ENCODE assay signal across 8 cellular contexts in the genomic region with DNA sequence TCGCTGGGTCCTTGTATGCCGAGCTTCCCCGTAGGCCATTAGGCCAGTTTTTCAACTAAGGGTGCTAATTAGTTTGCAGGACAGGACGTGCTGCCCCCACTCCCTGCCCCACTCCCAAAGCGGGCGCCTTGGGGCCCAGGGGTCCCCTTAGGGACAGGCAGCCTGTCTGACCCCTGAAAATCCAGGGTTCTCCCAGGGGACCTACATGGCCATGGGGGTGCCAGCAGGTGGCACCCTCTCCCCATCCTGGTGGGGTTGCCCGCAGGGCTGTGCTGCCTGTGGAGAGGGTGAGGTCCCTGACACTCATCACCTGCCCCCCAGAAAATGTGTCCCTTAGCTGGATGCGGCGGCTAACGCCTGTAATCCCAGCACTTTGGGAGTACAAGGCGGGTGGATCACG. TPM values are rescaled to one million over a fixed set of nuclear protein-coding genes. Genes with fewer than 3 reads are reported as not detected.
DNase-seq lines count a peak whose midpoint lies in the region; ATAC-seq, FAIRE-seq and TF ChIP-seq lines count a peak whose summit lies in the region.

No MANE protein-coding gene starts in this region.

- ATAC-seq in CD4-positive, alpha-beta T cell (ENCODE audit: poor library complexity), result peak; percentile 70
- ATAC-seq in HG03460 (IDR thresholded peaks at IDR 0.05; ENCODE audit: unreplicated experiment), result no peak
- no peak for ATAC-seq in HG03175 (IDR thresholded peaks at IDR 0.05; ENCODE audit: unreplicated experiment)

- H3K27me3 Mint-ChIP-seq in CD4-positive, alpha-beta T cell, result peaks cover 4% of the 10 kb centered on the region
- no peaks in the 10 kb centered on the region for H3K27me3 Mint-ChIP-seq in activated CD4-positive, alpha-beta T cell treated with anti-CD3 and anti-CD28 coated beads, Interleukin-2, amount 10 ng/mL, durations not matched to agents 24 days and 14 days
- no peaks in the 10 kb centered on the region for H3K27me3 Mint-ChIP-seq in neural crest cell (ENCODE audit: low read depth)

- no peak overlapping the region for H3K27ac Mint-ChIP-seq in CD4-positive, alpha-beta T cell
- H3K27ac Mint-ChIP-seq in activated CD4-positive, alpha-beta T cell treated with anti-CD3 and anti-CD28 coated beads, Interleukin-2, amount 10 ng/mL, durations not matched to agents 24 days and 14 days, result no peak overlapping the region
- H3K27ac Mint-ChIP-seq in neural crest cell (ENCODE audit: unreplicated experiment), result no peak overlapping the region

- H3K9me3 Mint-ChIP-seq in CD4-positive, alpha-beta T cell, result no peaks in the 10 kb centered on the region
- H3K9me3 Mint-ChIP-seq in activated CD4-positive, alpha-beta T cell treated with anti-CD3 and anti-CD28 coated beads, Interleukin-2, amount 10 ng/mL, durations not matched to agents 24 days and 14 days, result peaks cover 14% of the 10 kb centered on the region
- peaks cover 14% of the 10 kb centered on the region for H3K9me3 Mint-ChIP-seq in neural crest cell

- intact Hi-C loops in CD4-positive, alpha-beta T cell (cut with DNase I, micrococcal nuclease), result loop anchor here in 1 of 2 experiments (1.0 kb wide), 2 partner anchors 51 to 88 kb away; partner anchors contain the start of genes DNLZ and SNAPC4
- intact Hi-C loops in activated CD4-positive, alpha-beta T cell treated with anti-CD3 and anti-CD28 coated beads, Interleukin-2, amount 10 ng/mL, durations not matched to agents 24 days and 14 days (cut with micrococcal nuclease), result loop anchor here (1.0 kb wide), 1 partner anchor 88 kb away; the partner anchor contains the start of gene SNAPC4
- intact Hi-C loops in esophagus muscularis mucosa (cut with DNase I), result no loop called here

- 92% methylated on average over 7 of the region's 12 CpGs for WGBS in esophagus muscularis mucosa

- H3K36me3 Mint-ChIP-seq in CD4-positive, alpha-beta T cell (ENCODE audit: low read depth), result no peaks in the 10 kb centered on the region
- H3K36me3 Mint-ChIP-seq in activated CD4-positive, alpha-beta T cell treated with anti-CD3 and anti-CD28 coated beads, Interleukin-2, amount 10 ng/mL, durations not matched to agents 24 days and 14 days (ENCODE audit: low read depth), result no peaks in the 10 kb centered on the region
- H3K36me3 Mint-ChIP-seq in neural crest cell (ENCODE audit: low read depth), result no peaks in the 10 kb centered on the region

- H3K4me3 Mint-ChIP-seq in CD4-positive, alpha-beta T cell, result no peak overlapping the region
- no peak overlapping the region for H3K4me3 Mint-ChIP-seq in activated CD4-positive, alpha-beta T cell treated with anti-CD3 and anti-CD28 coated beads, Interleukin-2, amount 10 ng/mL, durations not matched to agents 24 days and 14 days
- H3K4me3 Mint-ChIP-seq in neural crest cell, result no peak overlapping the region

- DNase-seq in CD4-positive, alpha-beta T cell, result peak in 8 of 10 experiments; percentile 15 to 55 (median 30)
- DNase-seq in HTR-8/SVneo (ENCODE audit: insufficient read length, low spot score) (peak; percentile 86), esophagus muscularis mucosa (ENCODE audit: extremely low spot score) (no peak), neural crest cell (ENCODE audit: low read depth, low spot score) (no peak), GM12891 (ENCODE audit: insufficient read length, low spot score) (no peak)
- DNase-seq in activated CD4-positive, alpha-beta T cell treated with anti-CD3 and anti-CD28 coated beads, Interleukin-2, amount 10 ng/mL, durations not matched to agents 24 days and 14 days, result peak; percentile 80

- CTCF ChIA-PET in CD4-positive, alpha-beta T cell (lab: Charles Lee), result interaction anchor here (1.3 kb wide), 1 partner anchor 51 kb away, joined by 5 read pairs; the partner anchor contains the start of gene DNLZ

- H3K4me3 ChIP-seq in esophagus muscularis mucosa, result no peak overlapping the region

- POLR2A ChIA-PET in CD4-positive, alpha-beta T cell (lab: Charles Lee), result no interaction called here

- TF ChIP-seq EP300 in esophagus muscularis mucosa (IDR thresholded peaks at IDR 0.05), result no peak

- H3K27me3 ChIP-seq in CD4-positive, alpha-beta T cell (ENCODE audit: control insufficient read depth, insufficient read depth, low read length), result peaks cover 20% of the 10 kb centered on the region
- H3K27me3 ChIP-seq in esophagus muscularis mucosa, result peaks cover 0 to 40% (median 6%) of the 10 kb centered on the region in 4 donors

- no peak overlapping the region for H3K27ac ChIP-seq in CD4-positive, alpha-beta T cell (ENCODE audit: low read depth, low read length)
- H3K27ac ChIP-seq in esophagus muscularis mucosa (replicated peaks in 1 of 4), result no peak overlapping the region

- no peaks in the 10 kb centered on the region for H3K4me1 ChIP-seq in esophagus muscularis mucosa

- no peaks in the 10 kb centered on the region for H3K4me1 Mint-ChIP-seq in CD4-positive, alpha-beta T cell (ENCODE audit: low read depth)
- H3K4me1 Mint-ChIP-seq in activated CD4-positive, alpha-beta T cell treated with anti-CD3 and anti-CD28 coated beads, Interleukin-2, amount 10 ng/mL, durations not matched to agents 24 days and 14 days, result no peaks in the 10 kb centered on the region
- H3K4me1 Mint-ChIP-seq in neural crest cell, result peaks cover 5% of the 10 kb centered on the region

- peaks cover 3% of the 10 kb centered on the region for H3K9me3 ChIP-seq in CD4-positive, alpha-beta T cell (ENCODE audit: control insufficient read depth, low read length)
- H3K9me3 ChIP-seq in esophagus muscularis mucosa, result peaks cover 0 to 13% (median 8%) of the 10 kb centered on the region in 4 donors

- FAIRE-seq in HTR-8/SVneo (lab: Jason Lieb, UNC), result no peak
- FAIRE-seq in GM12891 (lab: Jason Lieb, UNC), result no peak

- no peak for TF ChIP-seq POLR2A in esophagus muscularis mucosa (IDR thresholded peaks at IDR 0.05; ENCODE audit: low read depth)
- TF ChIP-seq POLR2A in GM12891 (IDR thresholded peaks at IDR 0.05; ENCODE audit: low read depth, low read length), result no peak

- H3K36me3 ChIP-seq in esophagus muscularis mucosa, result no peaks in the 10 kb centered on the region

- peak; percentile 28 for TF ChIP-seq CTCF in CD4-positive, alpha-beta T cell (IDR thresholded peaks at IDR 0.05)
- TF ChIP-seq CTCF in esophagus muscularis mucosa (IDR thresholded peaks at IDR 0.05), result peak; percentile 49 to 60 (median 56)
- peak; percentile 60 for TF ChIP-seq CTCF in neural crest cell (conservative IDR thresholded peaks at IDR 0.05)

TF ChIP-seq in GM12891, 5 proteins besides CTCF, POLR2A, EP300 and RAD21:
- TF ChIP-seq PAX5 (IDR thresholded peaks at IDR 0.05; ENCODE audit: insufficient read depth, low read length, severe bottlenecking) (no peak), TAF1 (IDR thresholded peaks at IDR 0.05; ENCODE audit: low read depth, low read length) (no peak), SPI1 (IDR thresholded peaks at IDR 0.05; ENCODE audit: low read depth, low read length) (no peak), POU2F2 (IDR thresholded peaks at IDR 0.05; ENCODE audit: low read depth, low read length) (no peak), POLR2AphosphoS5 (IDR thresholded peaks at IDR 0.05; ENCODE audit: low read depth, low read length) (no peak)

RNA-seq across cellular contexts. Expression of gene CCDC187, which starts 8.5 kb away (rescaled TPM):
- not detected for total RNA-seq in CD4-positive, alpha-beta T cell
- not detected in 2 replicates for total RNA-seq in activated CD4-positive, alpha-beta T cell treated with anti-CD3 and anti-CD28 coated beads, Interleukin-2, amount 10 ng/mL, durations not matched to agents 24 days and 14 days
- total RNA-seq in esophagus muscularis mucosa, result not detected
- 0.07 TPM in 1 of 2 replicates, not detected in the other for total RNA-seq in neural crest cell
- polyA plus RNA-seq in GM12891 (2012; ENCODE audit: low read depth, missing spikeins), result 0.03 TPM

RNA-seq across cellular contexts. Expression of gene GPSM1, which starts 14.9 kb away (rescaled TPM):
- 1 to 10 TPM; 7.7 to 8.6 TPM for total RNA-seq in CD4-positive, alpha-beta T cell
- 19.2 and 20.5 TPM in 2 replicates for total RNA-seq in activated CD4-positive, alpha-beta T cell treated with anti-CD3 and anti-CD28 coated beads, Interleukin-2, amount 10 ng/mL, durations not matched to agents 24 days and 14 days
- total RNA-seq in esophagus muscularis mucosa, result 10 to 100 TPM in 3 of 4 donors, 1 to 10 TPM in 1; 8.3 to 18.5 (median 16.3) TPM
- total RNA-seq in neural crest cell, result 50.8 and 56.7 TPM in 2 replicates
- polyA plus RNA-seq in GM12891 (2012; ENCODE audit: low read depth, missing spikeins), result 0.04 TPM

RNA-seq across cellular contexts. Expression of gene DNLZ, which starts 51.1 kb away (rescaled TPM):
- total RNA-seq in CD4-positive, alpha-beta T cell, result 10 to 100 TPM; 15.4 to 17.0 TPM
- total RNA-seq in activated CD4-positive, alpha-beta T cell treated with anti-CD3 and anti-CD28 coated beads, Interleukin-2, amount 10 ng/mL, durations not matched to agents 24 days and 14 days, result 31.5 and 34.0 TPM in 2 replicates
- total RNA-seq in esophagus muscularis mucosa, result 10 to 100 TPM; 29.5 to 41.3 (median 35.8) TPM
- total RNA-seq in neural crest cell, result 21.3 and 21.7 TPM in 2 replicates
- polyA plus RNA-seq in GM12891 (2012; ENCODE audit: low read depth, missing spikeins), result 12.1 TPM

Comparison
In these comparisons a context has a peak if more than half of its experiments do, and no peak if none do; other contexts are left out.
1. DNase-seq: peak in CD4-positive, alpha-beta T cell (8 of 10), HTR-8/SVneo (single experiment) and activated CD4-positive, alpha-beta T cell treated with anti-CD3 and anti-CD28 coated beads, Interleukin-2, amount 10 ng/mL, durations not matched to agents 24 days and 14 days (single experiment); none in esophagus muscularis mucosa (single experiment), neural crest cell (single experiment) and GM12891 (single experiment).
2. Peak in every context shown above with its lines, with median percentiles within 50 percentile points of each other: CTCF ChIP-seq.